In genomic region chr20:13436530-13436929, GRCh38 we compare ENCODE assay signal across 17 cellular contexts.
"Had no signal": no experiment of that assay in that cellular context is flagged by ENCODE, and none has a peak within 500 bp of the region (broad histone marks: within the 10 kb centered on the region; RNA-seq: fewer than 3 reads in every experiment).

No MANE protein-coding gene starts in this region.

- DNase-seq: cortex of kidney; dorsolateral prefrontal cortex; effector CD8-positive, alpha-beta T cell; islet precursor cell; left cardiac atrium; left ventricle myocardium inferior; lower lobe of right lung; mesendoderm; naive B cell; occipital lobe; pancreas; retina; stimulated activated CD4-positive, alpha-beta T cell treated with anti-CD3 and anti-CD28 coated beads, Interleukin-2, amount 100 ng/mL, for 24 hours; stimulated activated CD4-positive, alpha-beta T cell treated with anti-CD3 and anti-CD28 coated beads, Interleukin-4, amount 100 ng/mL, for 4 hours; stimulated activated naive B cell treated with anti-CD40 and anti-IgM and Interleukin-4, amounts not matched to agents 10 μg/mL and 1 μg/mL and 100 μg/mL, for 72 hours; stimulated activated naive CD8-positive, alpha-beta T cell treated with anti-CD3 and anti-CD28 coated beads, Interleukin-15, amount 100 ng/mL, for 72 hours; testis had no signal
